15 cellular contexts compared by ENCODE assay signal in genomic region chr2:160033732-160034392, GRCh38. TPM values are rescaled to one million over a fixed set of nuclear protein-coding genes. Genes with fewer than 3 reads are reported as not detected.
A peak's percentile ranks its signal among the peaks of the same experiment; 100 is the strongest.
DNase-seq lines count a peak whose midpoint lies in the region; ATAC-seq and TF ChIP-seq lines count a peak whose summit lies in the region.
"Had no signal": no experiment of that assay in that cellular context is flagged by ENCODE, and none has a peak within 500 bp of the region (broad histone marks: within the 10 kb centered on the region; RNA-seq: fewer than 3 reads in every experiment).

No MANE protein-coding gene starts in this region.

- no peak overlapping the region; the same call in 1 of the 2 replicates for H4K91ac ChIP-seq in IMR-90 (ENCODE audit: insufficient read depth, low read depth, low read length)

- no peaks in the 10 kb centered on the region for H4K20me1 ChIP-seq in IMR-90 (ENCODE audit: insufficient read depth, low read length)

- no peak overlapping the region for H2AK9ac ChIP-seq in IMR-90 (replicated peaks; ENCODE audit: low read depth, low read length, poor library complexity)

- no peak overlapping the region for H3K27ac ChIP-seq in IMR-90 (ENCODE audit: insufficient read depth, low read length)
- H3K27ac ChIP-seq in caudate nucleus (ENCODE audit: low read depth, low read length): no peak overlapping the region
- H3K27ac ChIP-seq: right lobe of liver had no signal

- H3K4me3 ChIP-seq in AG09309 (ENCODE audit: control insufficient read depth, low read depth, low read length) (no peak overlapping the region), IMR-90 (ENCODE audit: insufficient read depth, low read depth, low read length) (no peak overlapping the region), choroid plexus epithelial cell (ENCODE audit: low read depth, low read length) (no peak overlapping the region), mucosa of descending colon (no peak overlapping the region)
- H3K4me3 ChIP-seq: right lobe of liver had no signal

- dilution Hi-C loops in IMR-90 (cut with HindIII; ENCODE audit: low sequenced_read_pairs, unreplicated experiment): no loop called here

- no peaks in the 10 kb centered on the region for H3K9me3 ChIP-seq in IMR-90 (ENCODE audit: control insufficient read depth, insufficient read depth, low read length)
- no peaks in the 10 kb centered on the region for H3K9me3 ChIP-seq in mucosa of descending colon
- H3K9me3 ChIP-seq: right lobe of liver, SK-N-SH had no signal

- H3K23ac ChIP-seq in IMR-90 (ENCODE audit: low read depth, low read length): no peak overlapping the region

- H2BK20ac ChIP-seq in IMR-90 (ENCODE audit: low read depth, low read length): peak overlapping the region; percentile 62; the same call in 1 of the 2 replicates

- H3K56ac ChIP-seq in IMR-90 (ENCODE audit: extremely low read depth, insufficient read depth, low read length): no peak overlapping the region

- no peak overlapping the region for H3K14ac ChIP-seq in IMR-90 (replicated peaks; ENCODE audit: low read depth, low read length)

- no peak overlapping the region for H2BK5ac ChIP-seq in IMR-90 (ENCODE audit: low read depth, low read length, poor library complexity, severe bottlenecking)

- H3K18ac ChIP-seq in IMR-90 (ENCODE audit: low read depth, low read length): no peak overlapping the region

- TF ChIP-seq RAD21 in IMR-90 (IDR thresholded peaks at IDR 0.05; ENCODE audit: low read length): no peak

- no peak overlapping the region for H3K4me3 Mint-ChIP-seq in nephron
- H3K4me3 Mint-ChIP-seq: activated CD4-positive, alpha-beta memory T cell treated with anti-CD3 and anti-CD28 coated beads for 36 hours; stimulated activated naive CD8-positive, alpha-beta T cell treated with anti-CD3 and anti-CD28 coated beads, Interleukin-15, amount 100 ng/mL, for 72 hours had no signal

- H3K27me3 ChIP-seq in IMR-90 (ENCODE audit: control insufficient read depth, insufficient read depth, low read length): peaks cover 8% of the 10 kb centered on the region
- H3K27me3 ChIP-seq: right lobe of liver had no signal

- POLR2A ChIA-PET in IMR-90 (lab: Charles Lee; ENCODE audit: unreplicated experiment): no interaction called here

- intact Hi-C loops in IMR-90 (cut with micrococcal nuclease) (no loop called here), mucosa of descending colon (cut with DNase I, micrococcal nuclease) (no loop called here)

- H3K4me1 Mint-ChIP-seq in nephron: peaks cover 8% of the 10 kb centered on the region
- H3K4me1 Mint-ChIP-seq: stimulated activated naive CD8-positive, alpha-beta T cell treated with anti-CD3 and anti-CD28 coated beads, Interleukin-15, amount 100 ng/mL, for 72 hours had no signal

- no peaks in the 10 kb centered on the region for H3K36me3 Mint-ChIP-seq in nephron (ENCODE audit: low read depth)
- H3K36me3 Mint-ChIP-seq: activated CD4-positive, alpha-beta memory T cell treated with anti-CD3 and anti-CD28 coated beads for 36 hours had no signal

- BruUV-seq in IMR-90 (replicated peaks; lab: Mats Ljungman, UMichigan): no TSS peak

- H3K4ac ChIP-seq in IMR-90 (ENCODE audit: low read depth, low read length): peak overlapping the region; percentile 76

- no peak overlapping the region for H3K9ac ChIP-seq in IMR-90 (ENCODE audit: low read depth, low read length)
- H3K9ac ChIP-seq: SK-N-SH had no signal

- no peak overlapping the region for H4K5ac ChIP-seq in IMR-90 (ENCODE audit: low read depth, low read length)

- no peak overlapping the region for H4K8ac ChIP-seq in IMR-90 (ENCODE audit: low read depth in 2 of 2, low read length in 2 of 2)

- in situ Hi-C loops in IMR-90 (cut with MboI; ENCODE audit: low sequenced_read_pairs): no loop called here

- CTCF ChIA-PET in IMR-90 (lab: Yijun Ruan, JAX): no interaction called here

- peaks cover 5% of the 10 kb centered on the region for H3K9me1 ChIP-seq in IMR-90 (ENCODE audit: insufficient read depth, low read length)

- no peak overlapping the region for H2AK5ac ChIP-seq in IMR-90 (ENCODE audit: low read depth, low read length)

- no CpG with 5 or more reads among the region's 2 CpGs for WGBS in IMR-90 (ENCODE audit: extremely low coverage in 2 of 2, insufficient read length in 1 of 2), 2 experiments

- no peaks in the 10 kb centered on the region for H3K36me3 ChIP-seq in IMR-90 (ENCODE audit: control insufficient read depth, insufficient read depth, low read length)
- no peaks in the 10 kb centered on the region for H3K36me3 ChIP-seq in mucosa of descending colon (ENCODE audit: low read depth)
- H3K36me3 ChIP-seq: right lobe of liver had no signal

- peak overlapping the region in 2 of 3 experiments; percentile 5 to 20 for H3K27ac Mint-ChIP-seq in nephron
- H3K27ac Mint-ChIP-seq: activated CD4-positive, alpha-beta memory T cell treated with anti-CD3 and anti-CD28 coated beads for 36 hours; stimulated activated naive CD8-positive, alpha-beta T cell treated with anti-CD3 and anti-CD28 coated beads, Interleukin-15, amount 100 ng/mL, for 72 hours had no signal

- no peaks in the 10 kb centered on the region for H3K79me1 ChIP-seq in IMR-90 (ENCODE audit: low read depth in 1 of 2, low read length in 2 of 2)

- TF ChIP-seq CTCF in AG09309 (IDR thresholded peaks at IDR 0.05; ENCODE audit: control insufficient read depth, insufficient read depth, low read depth, low read length, missing control alignments) (no peak), IMR-90 (conservative IDR thresholded peaks at IDR 0.05; ENCODE audit: low read depth, low read length) (no peak), choroid plexus epithelial cell (conservative IDR thresholded peaks at IDR 0.05; ENCODE audit: low read depth, low read length) (no peak), nephron (IDR thresholded peaks at IDR 0.05; ENCODE audit: unreplicated experiment in 3 of 3) (no peak), mucosa of descending colon (IDR thresholded peaks at IDR 0.05) (no peak)

- H2BK120ac ChIP-seq in IMR-90 (ENCODE audit: low read depth, low read length): no peak overlapping the region

- TF ChIP-seq POLR2A in IMR-90 (IDR thresholded peaks at IDR 0.05; ENCODE audit: low read depth, low read length): no peak

- H2AFZ ChIP-seq in IMR-90 (replicated peaks; ENCODE audit: low read length, poor library complexity): no peak overlapping the region

- peak; percentile 58 for DNase-seq in AG09309 (ENCODE audit: low read depth)
- peak; percentile 20 for DNase-seq in IMR-90
- peak; percentile 84 for DNase-seq in choroid plexus epithelial cell (ENCODE audit: low read depth)
- DNase-seq in caudate nucleus (lab: John Stamatoyannopoulos, UW): no peak
- DNase-seq in CD1c-positive myeloid dendritic cell (ENCODE audit: extremely low spot score): no peak
- no peak for DNase-seq in mucosa of descending colon
- DNase-seq: activated CD4-positive, alpha-beta memory T cell treated with anti-CD3 and anti-CD28 coated beads for 36 hours; activated effector memory CD4-positive, alpha-beta T cell treated with Interleukin-2 at 50 U/mL for 16 hours; DMS153; NCI-H2171; right lobe of liver; SK-N-SH; stimulated activated naive CD8-positive, alpha-beta T cell treated with anti-CD3 and anti-CD28 coated beads, Interleukin-15, amount 100 ng/mL, for 72 hours had no signal

- peak; percentile 35 for ATAC-seq in IMR-90 (ENCODE audit: low read depth)
- ATAC-seq in GM21360 (IDR thresholded peaks at IDR 0.05; ENCODE audit: unreplicated experiment): no peak
- no peak for ATAC-seq in mucosa of descending colon
- ATAC-seq: right lobe of liver; stimulated activated naive CD8-positive, alpha-beta T cell treated with anti-CD3 and anti-CD28 coated beads, Interleukin-15, amount 100 ng/mL, for 72 hours had no signal

- H3K4me2 ChIP-seq in IMR-90 (ENCODE audit: low read depth, low read length): no peak overlapping the region
- H3K4me2 ChIP-seq: SK-N-SH had no signal

- no peak overlapping the region for H2BK15ac ChIP-seq in IMR-90 (ENCODE audit: low read depth, low read length)

- H3K9me3 Mint-ChIP-seq in nephron: no peaks in the 10 kb centered on the region
- H3K9me3 Mint-ChIP-seq: activated CD4-positive, alpha-beta memory T cell treated with anti-CD3 and anti-CD28 coated beads for 36 hours; stimulated activated naive CD8-positive, alpha-beta T cell treated with anti-CD3 and anti-CD28 coated beads, Interleukin-15, amount 100 ng/mL, for 72 hours had no signal

- peaks cover 2% of the 10 kb centered on the region; the same call in 1 of the 2 replicates for H3K4me1 ChIP-seq in IMR-90 (ENCODE audit: control insufficient read depth, insufficient read depth, low read length)
- H3K4me1 ChIP-seq in mucosa of descending colon (ENCODE audit: low read depth): no peaks in the 10 kb centered on the region
- H3K4me1 ChIP-seq: right lobe of liver had no signal

- no peaks in the 10 kb centered on the region for H3K27me3 Mint-ChIP-seq in nephron (ENCODE audit: low read depth)

TF ChIP-seq in IMR-90, 13 proteins besides CTCF, POLR2A, EP300 and RAD21 (continues in another document):
- TF ChIP-seq NFE2L2 (IDR thresholded peaks at IDR 0.05; ENCODE audit: low read depth, low read length) (no peak), FOS (IDR thresholded peaks at IDR 0.05; ENCODE audit: low read depth, low read length) (no peak), USF2 (IDR thresholded peaks at IDR 0.05; ENCODE audit: low read depth, low read length) (no peak), RFX5 (IDR thresholded peaks at IDR 0.05; ENCODE audit: low read depth, low read length) (no peak), CEBPB (IDR thresholded peaks at IDR 0.05; ENCODE audit: low read depth, low read length) (peak; percentile 46; the same call in 1 of the 2 replicates)
- TF ChIP-seq, protein P1, sequence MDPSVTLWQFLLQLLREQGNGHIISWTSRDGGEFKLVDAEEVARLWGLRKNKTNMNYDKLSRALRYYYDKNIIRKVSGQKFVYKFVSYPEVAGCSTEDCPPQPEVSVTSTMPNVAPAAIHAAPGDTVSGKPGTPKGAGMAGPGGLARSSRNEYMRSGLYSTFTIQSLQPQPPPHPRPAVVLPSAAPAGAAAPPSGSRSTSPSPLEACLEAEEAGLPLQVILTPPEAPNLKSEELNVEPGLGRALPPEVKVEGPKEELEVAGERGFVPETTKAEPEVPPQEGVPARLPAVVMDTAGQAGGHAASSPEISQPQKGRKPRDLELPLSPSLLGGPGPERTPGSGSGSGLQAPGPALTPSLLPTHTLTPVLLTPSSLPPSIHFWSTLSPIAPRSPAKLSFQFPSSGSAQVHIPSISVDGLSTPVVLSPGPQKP (IDR thresholded peaks at IDR 0.05; ENCODE audit: borderline replicate concordance, low read depth, low read length): no peak

RNA-seq across cellular contexts. Expression of gene PLA2R1, which starts 28.6 kb away (rescaled TPM):
- total RNA-seq in IMR-90 (2012; rRNA removed) (0.28 and 0.54 TPM in 2 replicates), mucosa of descending colon (10 to 100 TPM in 2 of 3 donors, 1 to 10 TPM in 1; 8.0 to 19.1 (median 11.1) TPM)
- polyA plus RNA-seq in IMR-90 (2012; rRNA removed): 0.24 and 0.43 TPM in 2 replicates
- 0.16 and 0.19 TPM in 2 replicates for polyA plus RNA-seq in IMR-90 (2012; cell fraction: cytosol; rRNA removed)
- polyA plus RNA-seq in IMR-90 (2012; cell fraction: nucleus; rRNA removed; ENCODE audit: low replicate concordance): 0.17 and 1.6 TPM in 2 replicates
- total RNA-seq: activated CD4-positive, alpha-beta memory T cell treated with anti-CD3 and anti-CD28 coated beads for 36 hours had no signal
- polyA plus RNA-seq: SK-N-SH had no signal

Comparison
In these comparisons a context has a peak if more than half of its experiments do, and no peak if none do; other contexts are left out.
1. DNase-seq: peak in AG09309 (single experiment), IMR-90 (single experiment) and choroid plexus epithelial cell (single experiment); none in caudate nucleus (0 of 61), CD1c-positive myeloid dendritic cell (single experiment) and mucosa of descending colon (0 of 3).